Comparison of ENCODE assay signal across 14 cellular contexts in the genomic region with DNA sequence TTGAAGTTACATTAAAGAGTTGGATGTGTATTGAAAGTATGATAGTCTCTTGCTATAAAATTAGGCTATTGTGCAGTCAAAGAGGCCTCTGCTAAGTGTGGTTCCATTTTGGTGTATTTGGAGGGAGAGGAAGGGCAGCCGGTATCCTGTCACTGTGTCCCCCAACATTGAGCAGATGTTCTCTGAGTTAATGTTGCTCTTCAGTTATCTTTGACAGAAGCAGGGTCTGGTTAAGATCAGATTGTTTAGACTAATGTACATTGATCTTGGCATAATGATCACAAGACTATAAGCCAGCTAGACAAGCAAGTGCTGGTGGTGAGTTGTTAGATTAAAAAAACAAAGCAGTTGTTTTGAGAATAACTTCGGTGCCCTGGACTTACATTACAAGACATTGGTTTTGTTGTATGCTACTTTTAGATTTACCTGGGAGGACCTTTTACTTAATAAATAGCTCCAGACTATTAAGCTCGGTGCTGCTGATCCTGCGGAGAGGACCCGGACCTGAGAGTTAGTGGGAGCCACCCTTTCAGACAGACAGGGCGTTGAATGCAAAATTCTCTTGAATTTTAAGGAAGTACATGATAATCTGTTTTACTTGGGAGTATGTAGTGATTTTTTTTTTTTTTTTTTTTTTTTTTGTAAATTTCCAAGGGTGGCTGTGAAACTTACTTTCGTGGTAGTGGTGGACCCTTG.
DNase-seq lines count a peak whose midpoint lies in the region; ATAC-seq, FAIRE-seq and TF ChIP-seq lines count a peak whose summit lies in the region.
"Had no signal": no experiment of that assay in that cellular context is flagged by ENCODE, and none has a peak within 500 bp of the region (broad histone marks: within the 10 kb centered on the region; RNA-seq: fewer than 3 reads in every experiment).

No MANE protein-coding gene starts in this region.

- peak; percentile 49 for ATAC-seq in left ventricle myocardium superior
- peak; percentile 70 for ATAC-seq in K562
- ATAC-seq: upper lobe of right lung had no signal

- H3K9me3 Mint-ChIP-seq in type B pancreatic cell = no peaks in the 10 kb centered on the region
- no peaks in the 10 kb centered on the region for H3K9me3 Mint-ChIP-seq in progenitor cell of endocrine pancreas (ENCODE audit: low read depth)

- POLR2A ChIA-PET in K562 (lab: Yijun Ruan, JAX) = interaction anchor here (0.8 to 1.4 kb wide), 2 partner anchors 12 to 95 kb away, joined by 3 to 4 read pairs; no protein-coding TSS in a partner anchor

- H3K36me3 Mint-ChIP-seq in type B pancreatic cell (no peaks in the 10 kb centered on the region), progenitor cell of endocrine pancreas (ENCODE audit: insufficient read depth) (no peaks in the 10 kb centered on the region)

- H3K4me2 ChIP-seq in K562 (ENCODE audit: insufficient read depth, low read length) = peak overlapping the region; percentile 66

- peak overlapping the region; percentile 27 for H3K27ac Mint-ChIP-seq in type B pancreatic cell
- H3K27ac Mint-ChIP-seq in progenitor cell of endocrine pancreas = no peak overlapping the region

- H3K9ac ChIP-seq in SK-N-MC (ENCODE audit: insufficient read length) = no peak overlapping the region
- peak overlapping the region; percentile 29 to 40; a peak in 1 of 4 replicates for H3K9ac ChIP-seq in K562 (ENCODE audit: insufficient read depth in 1 of 2, low read depth in 2 of 2, low read length in 2 of 2)

- H3K27ac ChIP-seq in left ventricle myocardium inferior (replicated peaks) (no peak overlapping the region), SK-N-MC (peak overlapping the region; percentile 14; the same call in 1 of the 2 replicates), K562 (ENCODE audit: extremely low read depth, low read depth, low read length) (peak overlapping the region; percentile 26; the same call in 1 of the 3 replicates)
- H3K27ac ChIP-seq: upper lobe of right lung had no signal

- H3K79me2 ChIP-seq in K562 (ENCODE audit: control insufficient read depth, insufficient read depth, low read length) = peaks cover 91% of the 10 kb centered on the region

- peak overlapping the region; percentile 30 for H3K4me3 Mint-ChIP-seq in type B pancreatic cell
- H3K4me3 Mint-ChIP-seq in progenitor cell of endocrine pancreas (ENCODE audit: low read depth) = no peak overlapping the region

- CTCF ChIA-PET in K562 (lab: Yijun Ruan, JAX; ENCODE audit: low intra/inter-chr PET ratio) = no interaction called here

- TF ChIP-seq EP300 in K562 (IDR thresholded peaks at IDR 0.05; ENCODE audit: low read length) = peak; percentile 16; the same call in 1 of the 2 replicates

- intact Hi-C loops in left ventricle myocardium superior (cut with micrococcal nuclease) (no loop called here), left ventricle myocardium inferior (cut with micrococcal nuclease) (no loop called here), K562 (cut with micrococcal nuclease) (loop anchor here (5.0 kb wide), 1 partner anchor 34 kb away; no protein-coding TSS in a partner anchor)

- H3K4me3 ChIP-seq in left ventricle myocardium inferior (no peak overlapping the region), SK-N-MC (no peak overlapping the region), K562 (no peak overlapping the region)
- H3K4me3 ChIP-seq: upper lobe of right lung had no signal

- H3K36me3 ChIP-seq in left ventricle myocardium inferior (no peaks in the 10 kb centered on the region), SK-N-MC (ENCODE audit: insufficient read depth, low read length) (no peaks in the 10 kb centered on the region), K562 (ENCODE audit: control insufficient read depth, insufficient read depth, low read length) (no peaks in the 10 kb centered on the region; the same call in 2 of the 3 replicates)
- H3K36me3 ChIP-seq: upper lobe of right lung had no signal

- H3K27me3 ChIP-seq in left ventricle myocardium inferior (ENCODE audit: low read depth) = no peaks in the 10 kb centered on the region
- H3K27me3 ChIP-seq in K562 (ENCODE audit: control insufficient read depth in 2 of 2, insufficient read depth in 2 of 2, low read length in 2 of 2) = no peaks in the 10 kb centered on the region
- H3K27me3 ChIP-seq: upper lobe of right lung had no signal

- DNase-seq in left ventricle myocardium superior = no peak
- no peak for DNase-seq in left ventricle myocardium inferior
- DNase-seq in SK-N-MC (ENCODE audit: low read depth, low spot score) = no peak
- peak in 1 of 4 experiments; percentile 57 for DNase-seq in K562 (ENCODE audit: extremely low read depth in 1 of 4, low spot score in 3 of 4)
- DNase-seq in type B pancreatic cell (ENCODE audit: extremely low spot score, unreplicated experiment) = no peak
- no peak for DNase-seq in GF-D8 (lab: John Stamatoyannopoulos, UW)
- DNase-seq in NCI-H345 treated with DMSO at 0.1 percent for 48 hours (lab: John Stamatoyannopoulos, UW; ENCODE audit: unreplicated experiment) = no peak
- DNase-seq in progenitor cell of endocrine pancreas (ENCODE audit: low spot score, unreplicated experiment) = no peak
- DNase-seq: activated effector memory CD4-positive, alpha-beta T cell treated with anti-CD3 and anti-CD28 coated beads, Interleukin-2, amount 50 U/mL, for 16 hours; retina; stimulated activated CD4-positive, alpha-beta T cell treated with anti-CD3 and anti-CD28 coated beads, Interleukin-2, amount 100 ng/mL, for 24 hours; SW 1271; upper lobe of right lung had no signal

- BruUV-seq in K562 (replicated peaks; lab: Mats Ljungman, UMichigan) = no TSS peak

- no peak for TF ChIP-seq POLR2A in K562 (conservative IDR thresholded peaks at IDR 0.05)

- WGBS in K562 (ENCODE audit: insufficient coverage, low coverage, missing lambda C conversion rate) = 17% methylated on average over 7 of the region's 7 CpGs

- H2AFZ ChIP-seq in K562 (ENCODE audit: low read depth, low read length) = no peak overlapping the region

- H4K20me1 ChIP-seq in K562 (replicated peaks; ENCODE audit: control insufficient read depth, insufficient read depth, low read length) = peaks cover 27% of the 10 kb centered on the region

- H3K9me3 ChIP-seq in left ventricle myocardium inferior (replicated peaks) (no peaks in the 10 kb centered on the region), SK-N-MC (ENCODE audit: low read depth, low read length) (no peaks in the 10 kb centered on the region), K562 (replicated peaks; ENCODE audit: control insufficient read depth, insufficient read depth, low read depth, low read length) (no peaks in the 10 kb centered on the region)
- H3K9me3 ChIP-seq: upper lobe of right lung had no signal

- in situ Hi-C loops in K562 (cut with MboI) = no loop called here

- H3K4me1 ChIP-seq in left ventricle myocardium inferior = peaks cover 44% of the 10 kb centered on the region
- H3K4me1 ChIP-seq in K562 (replicated peaks in 1 of 2; ENCODE audit: control insufficient read depth in 2 of 2, insufficient read depth in 2 of 2, low read length in 2 of 2) = peaks cover 14 to 44% of the 10 kb centered on the region in 2 experiments

- H3K27me3 Mint-ChIP-seq in type B pancreatic cell = no peaks in the 10 kb centered on the region
- no peaks in the 10 kb centered on the region for H3K27me3 Mint-ChIP-seq in progenitor cell of endocrine pancreas

- H3K9me1 ChIP-seq in K562 (ENCODE audit: control insufficient read depth, insufficient read depth, low read length) = peaks cover 12% of the 10 kb centered on the region

- no peak for TF ChIP-seq RAD21 in K562 (CRISPR knock-in tag; conservative IDR thresholded peaks at IDR 0.05 in 1 of 2, IDR thresholded peaks at IDR 0.05 in 1 of 2)

- TF ChIP-seq CTCF in left ventricle myocardium inferior (IDR thresholded peaks at IDR 0.05; ENCODE audit: borderline replicate concordance) (no peak), K562 (IDR thresholded peaks at IDR 0.05 in 2 of 3, conservative IDR thresholded peaks at IDR 0.05 in 1 of 3; ENCODE audit: insufficient read depth in 2 of 3, low read depth in 1 of 3, low read length in 3 of 3) (no peak), type B pancreatic cell (conservative IDR thresholded peaks at IDR 0.05) (no peak), progenitor cell of endocrine pancreas (IDR thresholded peaks at IDR 0.05; ENCODE audit: unreplicated experiment) (no peak)

- H3K4me1 Mint-ChIP-seq in type B pancreatic cell (ENCODE audit: unreplicated experiment) (peaks cover 46% of the 10 kb centered on the region), progenitor cell of endocrine pancreas (ENCODE audit: low read depth) (peaks cover 30% of the 10 kb centered on the region)

- FAIRE-seq in K562 (lab: Jason Lieb, UNC) = peak; percentile 60
- FAIRE-seq: endothelial cell of umbilical vein had no signal

TF ChIP-seq in K562, 482 proteins besides CTCF, POLR2A, EP300 and RAD21 (continues in another document):
- TF ChIP-seq SIX5 (IDR thresholded peaks at IDR 0.05; ENCODE audit: borderline replicate concordance in 1 of 2, insufficient read depth in 1 of 2, low read depth in 1 of 2, low read length in 2 of 2) = no peak
- TF ChIP-seq MCM3 (IDR thresholded peaks at IDR 0.05) = no peak
- no peak for TF ChIP-seq PHB (CRISPR knock-in tag; IDR thresholded peaks at IDR 0.05)
- TF ChIP-seq PML (IDR thresholded peaks at IDR 0.05; ENCODE audit: low read length) = no peak
- no peak for TF ChIP-seq PHF21A (IDR thresholded peaks at IDR 0.05; ENCODE audit: borderline replicate concordance, low read depth)
